ENCODE assay signal across 13 cellular contexts in the genomic region with DNA sequence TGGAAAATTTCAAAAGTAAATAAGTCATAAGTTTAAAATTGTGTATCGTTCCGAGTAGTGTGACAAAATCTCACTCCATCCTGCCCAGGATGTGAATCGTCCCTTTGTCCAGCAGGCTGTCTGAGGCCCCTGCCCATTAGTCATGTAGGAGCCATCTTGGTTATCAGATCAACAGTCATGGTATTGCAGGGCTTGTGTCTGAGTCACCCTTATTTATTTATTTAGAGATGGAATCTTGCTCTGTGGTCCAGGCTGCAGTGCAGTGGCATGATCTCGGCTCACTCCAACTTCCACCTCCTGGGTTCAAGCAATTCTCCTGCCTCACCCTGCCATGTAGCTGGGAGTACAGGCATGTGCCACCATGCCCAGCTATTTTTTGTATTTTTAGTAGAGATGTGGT. TPM values are rescaled to one million over a fixed set of nuclear protein-coding genes. Genes with fewer than 3 reads are reported as not detected.
DNase-seq lines count a peak whose midpoint lies in the region; TF ChIP-seq lines count a peak whose summit lies in the region.
"Had no signal": no experiment of that assay in that cellular context is flagged by ENCODE, and none has a peak within 500 bp of the region (broad histone marks: within the 10 kb centered on the region; RNA-seq: fewer than 3 reads in every experiment).

No MANE protein-coding gene starts in this region.

- H3K27ac Mint-ChIP-seq in nephron progenitor cell, result no peak overlapping the region
- H3K27ac Mint-ChIP-seq: CD8-positive, alpha-beta memory T cell had no signal

- no peaks in the 10 kb centered on the region for H3K9me3 ChIP-seq in BE2C
- H3K9me3 ChIP-seq: body of pancreas, left lung, upper lobe of right lung had no signal

- H3K36me3 ChIP-seq in BE2C, result no peaks in the 10 kb centered on the region
- H3K36me3 ChIP-seq: left lung, upper lobe of right lung had no signal

- in situ Hi-C loops in astrocyte of the spinal cord (cut with HindIII; ENCODE audit: low sequenced_read_pairs), result no loop called here

- H3K4me3 ChIP-seq in BE2C (ENCODE audit: low read depth, low read length) (no peak overlapping the region), astrocyte of the spinal cord (ENCODE audit: low read depth, low read length) (no peak overlapping the region)
- H3K4me3 ChIP-seq: body of pancreas, left lung, upper lobe of right lung had no signal

- DNase-seq in BE2C (peak; percentile 29), NCI-H226 (peak; percentile 68), astrocyte of the spinal cord (ENCODE audit: low read depth, low spot score) (peak; percentile 62), kidney tubule cell (ENCODE audit: low spot score) (peak; percentile 89), UCSD-AML1 (lab: John Stamatoyannopoulos, UW; ENCODE audit: unreplicated experiment) (no peak), iPS-NIHi11 (ENCODE audit: low spot score) (no peak), ureter (ENCODE audit: low spot score) (no peak), nephron progenitor cell (no peak)
- DNase-seq: body of pancreas; CD8-positive, alpha-beta memory T cell; KBM-7; left lung; upper lobe of right lung had no signal

- H3K9me3 Mint-ChIP-seq in nephron progenitor cell, result no peaks in the 10 kb centered on the region
- H3K9me3 Mint-ChIP-seq: CD8-positive, alpha-beta memory T cell had no signal

- peaks cover 11% of the 10 kb centered on the region for H3K27me3 Mint-ChIP-seq in nephron progenitor cell (ENCODE audit: low read depth, poor library complexity)

- TF ChIP-seq CTCF in BE2C (IDR thresholded peaks at IDR 0.05; ENCODE audit: low read depth, low read length) (0 out of 2 replicates have a peak, but pooled peaks have one; percentile 3), astrocyte of the spinal cord (IDR thresholded peaks at IDR 0.05; ENCODE audit: low read depth, low read length) (no peak), nephron progenitor cell (IDR thresholded peaks at IDR 0.05) (no peak)

- H3K27me3 ChIP-seq in BE2C, result peaks cover 2% of the 10 kb centered on the region
- H3K27me3 ChIP-seq: body of pancreas, left lung, upper lobe of right lung had no signal

- H3K4me3 Mint-ChIP-seq in nephron progenitor cell, result no peak overlapping the region
- H3K4me3 Mint-ChIP-seq: CD8-positive, alpha-beta memory T cell had no signal

- H3K4me1 ChIP-seq in BE2C, result no peaks in the 10 kb centered on the region
- H3K4me1 ChIP-seq: body of pancreas had no signal

- H3K36me3 Mint-ChIP-seq in nephron progenitor cell (ENCODE audit: low read depth), result no peaks in the 10 kb centered on the region
- H3K36me3 Mint-ChIP-seq: CD8-positive, alpha-beta memory T cell had no signal

- H3K4me1 Mint-ChIP-seq in nephron progenitor cell, result no peaks in the 10 kb centered on the region

RNA-seq across cellular contexts. Expression of a gene that starts 30.2 kb away (rescaled TPM):
- polyA plus RNA-seq in BE2C (2012; ENCODE audit: insufficient read depth, insufficient read length, low read depth), result 0.09 TPM
- total RNA-seq in ureter, result 40.5 TPM

Comparison
In these comparisons a context has a peak if more than half of its experiments do, and no peak if none do; other contexts are left out.
1. DNase-seq: peak in BE2C (single experiment), NCI-H226 (single experiment), astrocyte of the spinal cord (single experiment) and kidney tubule cell (single experiment); none in UCSD-AML1 (single experiment), iPS-NIHi11 (single experiment), ureter (single experiment) and nephron progenitor cell (single experiment).